In the genomic region with DNA sequence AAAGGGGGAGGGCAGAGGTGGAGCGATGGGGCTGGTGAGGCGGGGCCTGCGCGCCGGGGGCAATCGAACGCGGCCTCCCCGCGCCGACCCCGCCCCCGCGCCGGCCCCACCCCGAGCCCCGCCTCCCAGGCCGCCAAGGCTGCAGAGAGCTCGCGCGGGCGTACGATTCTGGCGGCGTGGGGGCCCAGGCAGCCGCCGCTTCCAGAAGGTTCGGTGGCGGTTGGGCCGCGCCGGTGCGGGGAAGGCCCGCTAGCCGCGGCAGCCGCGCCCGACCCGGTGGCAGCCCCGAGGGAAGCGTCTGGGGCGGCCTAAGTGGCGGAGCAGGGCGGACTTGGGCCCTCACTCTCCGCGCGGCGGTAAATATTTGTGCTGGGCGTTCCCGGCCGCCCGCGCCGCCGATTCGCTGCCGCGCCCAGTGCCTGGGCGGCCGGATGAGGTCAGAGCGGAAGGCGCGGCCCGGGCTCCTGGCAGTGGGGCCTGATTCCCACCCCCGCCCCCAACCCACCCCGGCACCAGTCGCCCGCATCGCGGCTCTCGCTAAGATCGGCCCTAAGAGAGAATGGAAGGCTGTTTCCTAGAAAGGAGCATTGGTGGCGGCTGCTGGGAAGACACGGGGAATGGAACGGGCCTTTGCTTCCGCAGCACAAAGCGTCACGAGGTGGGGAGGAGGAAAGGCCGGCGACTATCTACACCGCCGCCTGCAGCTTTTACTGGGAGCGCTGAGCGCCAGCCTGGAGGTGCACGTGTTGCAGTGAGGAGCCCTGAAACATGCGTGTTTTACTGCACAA, we compare ENCODE assay signal across 8 cellular contexts. TPM values are rescaled to one million over a fixed set of nuclear protein-coding genes. Genes with fewer than 3 reads are reported as not detected.
DNase-seq lines count a peak whose midpoint lies in the region; ATAC-seq and TF ChIP-seq lines count a peak whose summit lies in the region.

A gene with protein sequence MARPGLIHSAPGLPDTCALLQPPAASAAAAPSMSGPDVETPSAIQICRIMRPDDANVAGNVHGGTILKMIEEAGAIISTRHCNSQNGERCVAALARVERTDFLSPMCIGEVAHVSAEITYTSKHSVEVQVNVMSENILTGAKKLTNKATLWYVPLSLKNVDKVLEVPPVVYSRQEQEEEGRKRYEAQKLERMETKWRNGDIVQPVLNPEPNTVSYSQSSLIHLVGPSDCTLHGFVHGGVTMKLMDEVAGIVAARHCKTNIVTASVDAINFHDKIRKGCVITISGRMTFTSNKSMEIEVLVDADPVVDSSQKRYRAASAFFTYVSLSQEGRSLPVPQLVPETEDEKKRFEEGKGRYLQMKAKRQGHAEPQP (minus strand): TSS at position 368 of the 788 bp plus-strand sequence. CDS start 368 bp downstream, outside the sequence.

- peaks cover 25% of the 10 kb centered on the region for H3K4me1 Mint-ChIP-seq in CD14-positive monocyte
- H3K4me1 Mint-ChIP-seq in activated CD4-positive, alpha-beta memory T cell treated with anti-CD3 and anti-CD28 coated beads for 36 hours (ENCODE audit: low read depth): peaks cover 20% of the 10 kb centered on the region

- peaks cover 0 to 3% (median 0%) of the 10 kb centered on the region in 7 donors for H3K9me3 Mint-ChIP-seq in CD14-positive monocyte
- H3K9me3 Mint-ChIP-seq in activated CD4-positive, alpha-beta memory T cell treated with anti-CD3 and anti-CD28 coated beads for 36 hours: no peaks in the 10 kb centered on the region

- H3K27me3 Mint-ChIP-seq in CD14-positive monocyte (ENCODE audit: low read depth in 3 of 3): peaks cover 10 to 20% (median 17%) of the 10 kb centered on the region in 3 donors
- H3K27me3 Mint-ChIP-seq in activated CD4-positive, alpha-beta memory T cell treated with anti-CD3 and anti-CD28 coated beads for 36 hours: no peaks in the 10 kb centered on the region

- ATAC-seq in GM19328 (IDR thresholded peaks at IDR 0.05; ENCODE audit: unreplicated experiment) (peak; percentile 75), HG03469 (IDR thresholded peaks at IDR 0.05; ENCODE audit: unreplicated experiment) (peak; percentile 57), lower lobe of right lung (peak; percentile 98 to 99)

- POLR2A ChIA-PET in activated CD4-positive, alpha-beta memory T cell treated with anti-CD3 and anti-CD28 coated beads for 36 hours (lab: Charles Lee): interaction anchor here (1.0 to 4.6 kb wide), 8 partner anchors 21 to 194 kb away, joined by 3 to 34 read pairs (median 4); partner anchors contain the start of gene RPL22

- no peaks in the 10 kb centered on the region for H3K36me3 ChIP-seq in duodenal mucosa (ENCODE audit: control insufficient read depth in 1 of 2, insufficient read depth in 2 of 2, low read length in 2 of 2)
- no peaks in the 10 kb centered on the region for H3K36me3 ChIP-seq in lower lobe of right lung

- peak within 1 kb of the TSS; percentile 81 to 90 for H3K4me3 Mint-ChIP-seq in CD14-positive monocyte
- H3K4me3 Mint-ChIP-seq in activated CD4-positive, alpha-beta memory T cell treated with anti-CD3 and anti-CD28 coated beads for 36 hours: peak within 1 kb of the TSS; percentile 84

- no peak for TF ChIP-seq CTCF in CD14-positive monocyte (IDR thresholded peaks at IDR 0.05)
- TF ChIP-seq CTCF in lower lobe of right lung (IDR thresholded peaks at IDR 0.05): peak; percentile 11

- peak within 1 kb of the TSS; percentile 92 to 95 (median 94) for H3K27ac Mint-ChIP-seq in CD14-positive monocyte
- H3K27ac Mint-ChIP-seq in activated CD4-positive, alpha-beta memory T cell treated with anti-CD3 and anti-CD28 coated beads for 36 hours: peak within 1 kb of the TSS; percentile 88

- no peaks in the 10 kb centered on the region for H3K36me3 Mint-ChIP-seq in CD14-positive monocyte
- no peaks in the 10 kb centered on the region for H3K36me3 Mint-ChIP-seq in activated CD4-positive, alpha-beta memory T cell treated with anti-CD3 and anti-CD28 coated beads for 36 hours

- peak within 1 kb of the TSS; percentile 100 for H3K27ac ChIP-seq in duodenal mucosa (ENCODE audit: low read depth, low read length)
- peak within 1 kb of the TSS; percentile 99 for H3K27ac ChIP-seq in lower lobe of right lung

- H3K27me3 ChIP-seq in duodenal mucosa (ENCODE audit: control insufficient read depth in 1 of 2, insufficient read depth in 2 of 2, low read length in 2 of 2) (no peaks in the 10 kb centered on the region), lower lobe of right lung (ENCODE audit: low read depth) (no peaks in the 10 kb centered on the region)

- H3K9me3 ChIP-seq in duodenal mucosa (ENCODE audit: control insufficient read depth in 1 of 2, low read length in 2 of 2) (no peaks in the 10 kb centered on the region), lower lobe of right lung (no peaks in the 10 kb centered on the region)

- H3K4me3 ChIP-seq in duodenal mucosa (ENCODE audit: low read depth in 1 of 2, low read length in 2 of 2) (peak within 1 kb of the TSS; percentile 67 to 71), lower lobe of right lung (peak within 1 kb of the TSS; percentile 62)

- DNase-seq in CD14-positive monocyte (ENCODE audit: low spot score) (peak; percentile 74), NCI-H748 treated with DMSO at 0.1 percent for 48 hours (lab: John Stamatoyannopoulos, UW) (peak; percentile 58), lower lobe of right lung (peak; percentile 93)
- peak; percentile 93 for DNase-seq in activated CD4-positive, alpha-beta memory T cell treated with anti-CD3 and anti-CD28 coated beads for 36 hours
- peak; percentile 76 to 90 (median 83) for DNase-seq in stimulated activated CD4-positive, alpha-beta T cell treated with anti-CD3 and anti-CD28 coated beads, TNF-alpha, amount 100 ng/mL, for 24 hours (ENCODE audit: low read depth in 3 of 3)

- peaks cover 14 to 18% of the 10 kb centered on the region in 2 donors for H3K4me1 ChIP-seq in duodenal mucosa (ENCODE audit: control insufficient read depth in 1 of 2, insufficient read depth in 2 of 2, low read length in 2 of 2)
- peaks cover 18% of the 10 kb centered on the region for H3K4me1 ChIP-seq in lower lobe of right lung

- peak within 1 kb of the TSS; percentile 64 to 65 for H3K9ac ChIP-seq in duodenal mucosa (ENCODE audit: low read depth in 1 of 2, low read length in 2 of 2)

- intact Hi-C loops in CD14-positive monocyte (cut with micrococcal nuclease) (loop anchor here in 1 of 2 donors (1.0 to 10.0 kb wide), 4 partner anchors 9 to 399 kb away; partner anchors contain the start of genes HES3, NOL9, NPHP4 and TAS1R1), lower lobe of right lung (cut with DNase I) (no loop called here)
- intact Hi-C loops in activated CD4-positive, alpha-beta memory T cell treated with anti-CD3 and anti-CD28 coated beads for 36 hours (cut with micrococcal nuclease): loop anchor here (1.0 to 5.0 kb wide), 5 partner anchors 34 to 401 kb away; partner anchors contain the start of gene NPHP4

- CTCF ChIA-PET in activated CD4-positive, alpha-beta memory T cell treated with anti-CD3 and anti-CD28 coated beads for 36 hours (lab: Charles Lee): interaction anchor here (0.9 to 6.1 kb wide), 11 partner anchors 10 to 359 kb away, joined by 3 to 47 read pairs (median 9); partner anchors contain the start of gene HES2

RNA-seq across cellular contexts. Expression of the gene that starts here (rescaled TPM):
- 1 to 10 TPM in 1 of 2 donors, under 1 TPM in 1; 0.63 to 1.4 TPM for polyA plus RNA-seq in CD14-positive monocyte
- total RNA-seq in activated CD4-positive, alpha-beta memory T cell treated with anti-CD3 and anti-CD28 coated beads for 36 hours: 10 to 100 TPM; 93.8 to 94.6 TPM
- total RNA-seq in lower lobe of right lung: 28.5 TPM

Comparison
In these comparisons a context has a peak if more than half of its experiments do, and no peak if none do; other contexts are left out.
1. Peak in every context shown above with its lines: DNase-seq, ATAC-seq, H3K4me3 ChIP-seq and H3K27ac ChIP-seq.